Comparison of ENCODE assay signal across 35 cellular contexts in genomic region chr16:26731729-26732128, GRCh38.
"Had no signal": no experiment of that assay in that cellular context is flagged by ENCODE, and none has a peak within 500 bp of the region (broad histone marks: within the 10 kb centered on the region; RNA-seq: fewer than 3 reads in every experiment).

No MANE protein-coding gene starts in this region.

- H3K4me3 ChIP-seq: MG63 had no signal

- H3K9me3 ChIP-seq: MG63 had no signal

- H3K36me3 ChIP-seq: MG63 had no signal

- DNase-seq: Kasumi-1, MG63, MM.1S, MV-4-11, NCI-H1048, NCI-H1092, NCI-H1092 treated with DMSO at 0.1 percent for 48 hours, NCI-H1105, NCI-H1105 treated with DMSO at 0.1 percent for 48 hours, NCI-H1417, NCI-H1417 treated with DMSO at 0.1 percent for 48 hours, NCI-H1436, NCI-H1436 treated with DMSO at 0.1 percent for 48 hours, NCI-H146, NCI-H1694, NCI-H1694 treated with DMSO at 0.1 percent for 48 hours, NCI-H187, NCI-H187 treated with DMSO at 0.1 percent for 48 hours, NCI-H1930, NCI-H2029, NCI-H2029 treated with DMSO at 0.1 percent for 48 hours, NCI-H2081, NCI-H2081 treated with DMSO at 0.1 percent for 48 hours, NCI-H2107, NCI-H2171, NCI-H2171 treated with DMSO at 0.1 percent for 48 hours, NCI-H2227 treated with DMSO at 0.1 percent for 48 hours, NCI-H226, NCI-H345, NCI-H446, NCI-H446 treated with DMSO at 0.1 percent for 48 hours, NCI-H510A, NCI-H510A treated with DMSO at 0.1 percent for 48 hours, NCI-H524, NCI-H524 treated with DMSO at 0.1 percent for 48 hours had no signal
